In genomic region chr15:73639464-73639863, GRCh38 we compare ENCODE assay signal across 1 cellular context. TPM values are rescaled to one million over a fixed set of nuclear protein-coding genes. Genes with fewer than 3 reads are reported as not detected.
"Had no signal": no experiment of that assay in that cellular context is flagged by ENCODE, and none has a peak within 500 bp of the region (broad histone marks: within the 10 kb centered on the region; RNA-seq: fewer than 3 reads in every experiment).

No MANE protein-coding gene starts in this region.

RNA-seq across cellular contexts. Expression of gene CD276, which starts 44.7 kb away (rescaled TPM):
- total RNA-seq: activated CD8-positive, alpha-beta T cell treated with anti-CD3 and anti-CD28 coated beads, Interleukin-2, amount 10 ng/mL, durations not matched to agents 7 days and 5 days had no signal
